Comparison of ENCODE assay signal across 8 cellular contexts in the genomic region with DNA sequence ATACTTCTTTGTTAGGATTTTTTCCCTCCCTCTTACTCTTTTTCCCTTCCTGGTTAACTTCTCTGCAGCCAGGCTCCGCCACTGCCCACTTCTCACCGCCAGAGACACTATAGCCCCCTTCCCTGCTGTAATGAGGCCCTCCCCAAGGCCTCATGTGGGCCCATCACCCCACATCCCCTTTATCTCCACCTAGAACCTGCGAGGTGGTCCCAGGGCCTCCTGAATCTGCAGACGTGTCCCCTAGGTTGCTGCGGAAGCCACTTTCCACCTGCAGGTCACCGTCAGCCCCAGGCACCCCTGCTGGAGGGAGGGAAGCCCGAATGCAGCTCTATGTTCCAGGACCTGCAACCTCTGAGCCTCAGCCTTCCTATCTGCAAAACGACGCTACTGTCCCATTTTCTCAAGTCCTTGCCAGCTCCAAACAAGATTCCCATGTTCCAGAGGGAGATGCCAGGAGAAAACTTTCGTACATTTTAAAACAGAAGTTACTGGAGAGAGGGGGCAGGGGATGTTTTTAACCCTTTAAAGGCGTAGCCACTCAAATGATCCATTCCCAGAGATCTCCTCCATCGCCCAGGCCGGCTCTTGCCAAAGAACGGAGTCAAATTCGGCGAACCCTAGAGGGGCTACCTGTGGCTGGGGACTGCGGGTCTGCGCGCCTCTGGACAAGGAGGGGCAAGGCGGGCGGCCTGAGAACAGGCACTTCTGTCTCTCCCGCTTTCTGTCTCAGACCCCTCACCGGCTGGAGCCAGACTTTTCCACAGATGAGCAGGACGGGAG. TPM values are rescaled to one million over a fixed set of nuclear protein-coding genes. Genes with fewer than 3 reads are reported as not detected.
DNase-seq lines count a peak whose midpoint lies in the region; ATAC-seq and TF ChIP-seq lines count a peak whose summit lies in the region.

No MANE protein-coding gene starts in this region.

- H3K27me3 Mint-ChIP-seq in activated naive CD8-positive, alpha-beta T cell treated with anti-CD3 and anti-CD28 coated beads for 36 hours, result peaks cover 30% of the 10 kb centered on the region

- H3K4me1 ChIP-seq in rectal smooth muscle tissue (ENCODE audit: control insufficient read depth, insufficient read depth, low read length), result peaks cover 31% of the 10 kb centered on the region

- CTCF ChIA-PET in BJ (lab: Yijun Ruan, JAX), result interaction anchor here (0.6 to 3.6 kb wide), 12 partner anchors 9 to 1254 kb away, joined by 3 to 34 read pairs (median 3); no protein-coding TSS in a partner anchor

- H3K9ac ChIP-seq in rectal smooth muscle tissue (ENCODE audit: low read length), result peak overlapping the region; percentile 28

- TF ChIP-seq CTCF in BJ (IDR thresholded peaks at IDR 0.05; ENCODE audit: insufficient read depth, low read depth, low read length), result peak; percentile 76

- H3K36me3 ChIP-seq in BJ (ENCODE audit: control insufficient read depth, insufficient read depth, low read length), result peaks cover 1% of the 10 kb centered on the region
- H3K36me3 ChIP-seq in rectal smooth muscle tissue (ENCODE audit: control insufficient read depth, insufficient read depth, low read length), result no peaks in the 10 kb centered on the region

- POLR2A ChIA-PET in BJ (lab: Charles Lee), result interaction anchor here (0.5 kb wide), 2 partner anchors 245 to 313 kb away, joined by 3 read pairs; no protein-coding TSS in a partner anchor

- H3K36me3 Mint-ChIP-seq in activated naive CD8-positive, alpha-beta T cell treated with anti-CD3 and anti-CD28 coated beads for 36 hours, result no peaks in the 10 kb centered on the region

- H3K27ac Mint-ChIP-seq in activated naive CD8-positive, alpha-beta T cell treated with anti-CD3 and anti-CD28 coated beads for 36 hours, result no peak overlapping the region

- ATAC-seq in left cardiac atrium, result peak; percentile 34 to 42

- H3K9me3 Mint-ChIP-seq in activated naive CD8-positive, alpha-beta T cell treated with anti-CD3 and anti-CD28 coated beads for 36 hours, result no peaks in the 10 kb centered on the region

- H3K27ac ChIP-seq in rectal smooth muscle tissue (ENCODE audit: low read depth, low read length), result peak overlapping the region; percentile 66

- peak; percentile 22 for DNase-seq in BJ (ENCODE audit: low read depth)
- peak; percentile 59 for DNase-seq in HuH-7.5 (ENCODE audit: low spot score)
- no peak for DNase-seq in activated naive CD8-positive, alpha-beta T cell treated with anti-CD3 and anti-CD28 coated beads for 36 hours
- no peak for DNase-seq in left cardiac atrium
- DNase-seq in stimulated activated naive CD4-positive, alpha-beta T cell treated with Interleukin-2 at 50 U/mL for 16 hours (lab: John Stamatoyannopoulos, UW), result no peak
- no peak for DNase-seq in inferior parietal cortex (ENCODE audit: extremely low spot score)
- DNase-seq in NOMO-1 (lab: John Stamatoyannopoulos, UW; ENCODE audit: unreplicated experiment in 2 of 2), result no peak

- H3K4me1 Mint-ChIP-seq in activated naive CD8-positive, alpha-beta T cell treated with anti-CD3 and anti-CD28 coated beads for 36 hours, result peaks cover 4% of the 10 kb centered on the region

- peak overlapping the region; percentile 88 for H3K4me3 ChIP-seq in BJ (ENCODE audit: low read depth, low read length)
- H3K4me3 ChIP-seq in rectal smooth muscle tissue (ENCODE audit: low read length), result peak overlapping the region; percentile 63

- no peaks in the 10 kb centered on the region for H3K27me3 ChIP-seq in BJ (ENCODE audit: control insufficient read depth, insufficient read depth, low read length)
- no peaks in the 10 kb centered on the region for H3K27me3 ChIP-seq in rectal smooth muscle tissue (ENCODE audit: control insufficient read depth, insufficient read depth, low read length)

- peak overlapping the region; percentile 71 for H3K4me3 Mint-ChIP-seq in activated naive CD8-positive, alpha-beta T cell treated with anti-CD3 and anti-CD28 coated beads for 36 hours

- intact Hi-C loops in left cardiac atrium (cut with DNase I), result no loop called here

RNA-seq across cellular contexts. Expression of a gene that starts 0.9 kb away (rescaled TPM):
- polyA plus RNA-seq in BJ (2011; rRNA removed), result 11.6 and 15.5 TPM in 2 replicates
- polyA minus RNA-seq in BJ (2011; rRNA and poly(A)+ RNA removed), result 14.1 and 15.0 TPM in 2 replicates
- total RNA-seq in activated naive CD8-positive, alpha-beta T cell treated with anti-CD3 and anti-CD28 coated beads for 36 hours, result under 1 TPM; 0.80 to 0.84 TPM
- 10 to 100 TPM in 1 of 2 donors, 1 to 10 TPM in 1; 10.0 to 15.3 TPM for total RNA-seq in left cardiac atrium

Comparison
In these comparisons a context has a peak if more than half of its experiments do, and no peak if none do; other contexts are left out.
1. DNase-seq: peak in BJ (single experiment) and HuH-7.5 (single experiment); none in activated naive CD8-positive, alpha-beta T cell treated with anti-CD3 and anti-CD28 coated beads for 36 hours (single experiment), left cardiac atrium (single experiment), stimulated activated naive CD4-positive, alpha-beta T cell treated with Interleukin-2 at 50 U/mL for 16 hours (single experiment), inferior parietal cortex (single experiment) and NOMO-1 (0 of 2).
2. RNA of a gene that starts 0.9 kb away (total RNA-seq): 10.0 to 15.3 TPM in left cardiac atrium; 0.80 to 0.84 TPM in activated naive CD8-positive, alpha-beta T cell treated with anti-CD3 and anti-CD28 coated beads for 36 hours; every median in the first group is over 4 times any median in the second.